8 cellular contexts compared by ENCODE assay signal in genomic region chrX:112839856-112840255, GRCh38. TPM values are rescaled to one million over a fixed set of nuclear protein-coding genes. Genes with fewer than 3 reads are reported as not detected.
DNase-seq lines count a peak whose midpoint lies in the region; ATAC-seq and TF ChIP-seq lines count a peak whose summit lies in the region.

No MANE protein-coding gene starts in this region.

- no peaks in the 10 kb centered on the region for H3K27me3 ChIP-seq in kidney epithelial cell (ENCODE audit: control insufficient read depth, insufficient read depth, low read length)
- H3K27me3 ChIP-seq in stomach smooth muscle (ENCODE audit: control insufficient read depth in 1 of 2, insufficient read depth in 2 of 2, low read length in 2 of 2) = peaks cover 0 to 14% of the 10 kb centered on the region in 2 donors

- no peaks in the 10 kb centered on the region for H3K9me3 ChIP-seq in stomach smooth muscle (ENCODE audit: control insufficient read depth in 2 of 2, low read length in 2 of 2)

- no peak overlapping the region for H3K27ac ChIP-seq in stomach smooth muscle (ENCODE audit: low read length)

- H3K9ac ChIP-seq in stomach smooth muscle (ENCODE audit: low read length in 2 of 2) = peak overlapping the region; percentile 51 to 60

- peaks cover 10% of the 10 kb centered on the region for H3K4me1 Mint-ChIP-seq in T-helper 1 cell treated with Interleukin-12 subunit alpha and Interleukin-12 subunit beta and Interleukin-4 antibody, amounts not matched to agents 30 μg/mL and 1 μg/mL, for 36 hours (ENCODE audit: low read depth)
- H3K4me1 Mint-ChIP-seq in activated naive CD8-positive, alpha-beta T cell treated with anti-CD3 and anti-CD28 coated beads, Interleukin-2, amount 50 U/mL, for 24 hours = peaks cover 19% of the 10 kb centered on the region

- H3K27me3 Mint-ChIP-seq in T-helper 1 cell treated with Interleukin-12 subunit alpha and Interleukin-12 subunit beta and Interleukin-4 antibody, amounts not matched to agents 30 μg/mL and 1 μg/mL, for 36 hours (ENCODE audit: low read depth) = peaks cover 11% of the 10 kb centered on the region
- H3K27me3 Mint-ChIP-seq in activated naive CD8-positive, alpha-beta T cell treated with anti-CD3 and anti-CD28 coated beads, Interleukin-2, amount 50 U/mL, for 24 hours = peaks cover 7% of the 10 kb centered on the region

- no peaks in the 10 kb centered on the region for H3K36me3 Mint-ChIP-seq in T-helper 1 cell treated with Interleukin-12 subunit alpha and Interleukin-12 subunit beta and Interleukin-4 antibody, amounts not matched to agents 30 μg/mL and 1 μg/mL, for 36 hours (ENCODE audit: low read depth)
- no peaks in the 10 kb centered on the region for H3K36me3 Mint-ChIP-seq in activated naive CD8-positive, alpha-beta T cell treated with anti-CD3 and anti-CD28 coated beads, Interleukin-2, amount 50 U/mL, for 24 hours (ENCODE audit: low read depth)

- peak overlapping the region; percentile 84 for H3K4me3 Mint-ChIP-seq in T-helper 1 cell treated with Interleukin-12 subunit alpha and Interleukin-12 subunit beta and Interleukin-4 antibody, amounts not matched to agents 30 μg/mL and 1 μg/mL, for 36 hours
- H3K4me3 Mint-ChIP-seq in activated naive CD8-positive, alpha-beta T cell treated with anti-CD3 and anti-CD28 coated beads, Interleukin-2, amount 50 U/mL, for 24 hours = peak overlapping the region; percentile 85

- DNase-seq in T-helper 1 cell (no peak), kidney epithelial cell (ENCODE audit: low read depth) (no peak), GM03348 (ENCODE audit: low spot score) (no peak), COR-L47 (lab: John Stamatoyannopoulos, UW) (no peak), SKM-1 (lab: John Stamatoyannopoulos, UW; ENCODE audit: unreplicated experiment) (no peak)
- DNase-seq in activated naive CD8-positive, alpha-beta T cell treated with anti-CD3 and anti-CD28 coated beads, Interleukin-2, amount 50 U/mL, for 24 hours = no peak

- no peak for ATAC-seq in activated naive CD8-positive, alpha-beta T cell treated with anti-CD3 and anti-CD28 coated beads, Interleukin-2, amount 50 U/mL, for 24 hours

- H3K4me1 ChIP-seq in stomach smooth muscle (ENCODE audit: control insufficient read depth, insufficient read depth, low read length) = no peaks in the 10 kb centered on the region

- no peak for TF ChIP-seq CTCF in kidney epithelial cell (IDR thresholded peaks at IDR 0.05; ENCODE audit: insufficient read depth, low read length, poor library complexity, severe bottlenecking)

- H3K4me3 ChIP-seq in kidney epithelial cell (ENCODE audit: low read depth, low read length) (peak overlapping the region; percentile 62), stomach smooth muscle (ENCODE audit: low read length in 2 of 2) (peak overlapping the region; percentile 79 to 84)

- H3K36me3 ChIP-seq in kidney epithelial cell (ENCODE audit: control insufficient read depth, insufficient read depth, low read length) = no peaks in the 10 kb centered on the region
- no peaks in the 10 kb centered on the region for H3K36me3 ChIP-seq in stomach smooth muscle (ENCODE audit: control insufficient read depth in 2 of 2, insufficient read depth in 2 of 2, low read length in 2 of 2)

- H3K27ac Mint-ChIP-seq in T-helper 1 cell treated with Interleukin-12 subunit alpha and Interleukin-12 subunit beta and Interleukin-4 antibody, amounts not matched to agents 30 μg/mL and 1 μg/mL, for 36 hours = peak overlapping the region; percentile 27
- no peak overlapping the region for H3K27ac Mint-ChIP-seq in activated naive CD8-positive, alpha-beta T cell treated with anti-CD3 and anti-CD28 coated beads, Interleukin-2, amount 50 U/mL, for 24 hours

- no peaks in the 10 kb centered on the region for H3K9me3 Mint-ChIP-seq in T-helper 1 cell treated with Interleukin-12 subunit alpha and Interleukin-12 subunit beta and Interleukin-4 antibody, amounts not matched to agents 30 μg/mL and 1 μg/mL, for 36 hours
- no peaks in the 10 kb centered on the region for H3K9me3 Mint-ChIP-seq in activated naive CD8-positive, alpha-beta T cell treated with anti-CD3 and anti-CD28 coated beads, Interleukin-2, amount 50 U/mL, for 24 hours

RNA-seq across cellular contexts. Expression of gene AMOT, which starts 0.8 kb away (rescaled TPM):
- 36.5 and 39.6 TPM in 2 replicates for total RNA-seq in kidney epithelial cell
